ENCODE assay signal across 31 cellular contexts in the genomic region with DNA sequence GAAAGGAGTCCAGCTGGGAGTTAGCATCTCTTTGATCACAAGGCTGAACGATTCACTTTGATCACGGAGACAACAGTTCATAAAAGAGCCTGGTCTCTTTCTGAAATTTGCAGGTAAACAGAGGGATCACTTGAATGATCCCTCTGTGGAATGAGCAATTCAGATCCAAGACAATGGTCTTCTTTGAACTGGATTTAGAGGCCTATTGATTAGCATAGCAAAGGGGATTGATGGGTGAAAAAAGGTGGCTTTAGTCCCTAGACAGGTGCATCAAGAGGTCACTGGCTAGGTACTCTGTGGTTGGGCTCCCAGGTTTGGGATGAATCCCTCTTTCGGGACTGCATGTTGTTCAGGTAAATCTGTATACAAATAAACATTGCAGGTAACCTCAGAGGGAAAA.
"Had no signal": no experiment of that assay in that cellular context is flagged by ENCODE, and none has a peak within 500 bp of the region (broad histone marks: within the 10 kb centered on the region; RNA-seq: fewer than 3 reads in every experiment).

No MANE protein-coding gene starts in this region.

- H3K27me3 ChIP-seq: ascending aorta, body of pancreas, Peyer's patch, SJSA1 had no signal

- DNase-seq: activated CD4-positive, alpha-beta T cell treated with anti-CD3 and anti-CD28 coated beads for 48 hours; activated CD4-positive, alpha-beta T cell treated with anti-CD3 and anti-CD28 coated beads, Interleukin-2, amount 50 U/mL, for 48 hours; activated CD4-positive, CD25-positive, alpha-beta regulatory T cell treated with anti-CD3 and anti-CD28 coated beads, Interleukin-2, amount 50 U/mL, for 72 hours; activated CD8-positive, alpha-beta memory T cell treated with anti-CD3 and anti-CD28 coated beads, Interleukin-2, amount 10 ng/mL, durations not matched to agents 7 days and 5 days; activated effector memory CD4-positive, alpha-beta T cell treated with Interleukin-2 at 50 U/mL for 16 hours; activated naive CD4-positive, alpha-beta T cell treated with Interleukin-2 at 50 U/mL for 16 hours; activated naive CD8-positive, alpha-beta T cell treated with anti-CD3 and anti-CD28 coated beads, Interleukin-2, amount 50 U/mL, for 24 hours; activated T-cell treated with anti-CD3 and anti-CD28 coated beads, Interleukin-2, amount 50 U/mL, for 24 hours; amniotic stem cell; body of pancreas; central memory CD4-positive, alpha-beta T cell; MV-4-11; NCI-H1092 treated with DMSO at 0.1 percent for 48 hours; NCI-H1417 treated with DMSO at 0.1 percent for 48 hours; NCI-H1694; NCI-H2029 treated with DMSO at 0.1 percent for 48 hours; NCI-H345; NCI-H510A; NCI-H526 treated with DMSO at 0.1 percent for 48 hours; NCI-H82; NK-92 treated with Interleukin-12 subunit alpha and Interleukin-12 subunit beta, amount 100 ng/mL, for 24 hours; Peyer's patch; Right ventricle myocardium superior; SW 1271 had no signal

- H3K27me3 Mint-ChIP-seq: activated CD8-positive, alpha-beta memory T cell treated with anti-CD3 and anti-CD28 coated beads, Interleukin-2, amount 10 ng/mL, durations not matched to agents 7 days and 5 days; activated naive CD8-positive, alpha-beta T cell treated with anti-CD3 and anti-CD28 coated beads, Interleukin-2, amount 50 U/mL, for 24 hours; activated T-cell treated with anti-CD3 and anti-CD28 coated beads, Interleukin-2, amount 50 U/mL, for 24 hours had no signal

- H3K27ac ChIP-seq: ascending aorta, body of pancreas, Peyer's patch, RWPE1, SJSA1 had no signal

- ATAC-seq: activated CD8-positive, alpha-beta memory T cell treated with anti-CD3 and anti-CD28 coated beads, Interleukin-2, amount 10 ng/mL, durations not matched to agents 7 days and 5 days; activated naive CD4-positive, alpha-beta T cell treated with anti-CD3 and anti-CD28 coated beads, Interleukin-2, amount 50 U/mL, for 72 hours; activated naive CD8-positive, alpha-beta T cell treated with anti-CD3 and anti-CD28 coated beads, Interleukin-2, amount 50 U/mL, for 24 hours; body of pancreas; SK-N-SH treated with all-trans-retinoic acid at 6 μM for 48 hours had no signal

- H3K4me1 Mint-ChIP-seq: activated CD8-positive, alpha-beta memory T cell treated with anti-CD3 and anti-CD28 coated beads, Interleukin-2, amount 10 ng/mL, durations not matched to agents 7 days and 5 days; activated naive CD8-positive, alpha-beta T cell treated with anti-CD3 and anti-CD28 coated beads, Interleukin-2, amount 50 U/mL, for 24 hours had no signal

- H3K4me3 ChIP-seq: ascending aorta, body of pancreas, Peyer's patch, SJSA1 had no signal

- H3K4me3 Mint-ChIP-seq: activated CD8-positive, alpha-beta memory T cell treated with anti-CD3 and anti-CD28 coated beads, Interleukin-2, amount 10 ng/mL, durations not matched to agents 7 days and 5 days; activated naive CD8-positive, alpha-beta T cell treated with anti-CD3 and anti-CD28 coated beads, Interleukin-2, amount 50 U/mL, for 24 hours; activated T-cell treated with anti-CD3 and anti-CD28 coated beads, Interleukin-2, amount 50 U/mL, for 24 hours; activated T-helper 1 cell treated with anti-CD3 and anti-CD28 coated beads, Interleukin-12 subunit alpha, Interleukin-12 subunit beta, Interleukin-2, Interleukin-4 antibody, amounts not matched to agents 30 ng/mL and 10 ng/mL and 1 ng/mL, durations not matched to agents 14 hours and 24 hours and 36 hours; T-helper 1 cell treated with Interleukin-12 subunit alpha and Interleukin-12 subunit beta and Interleukin-4 antibody, amounts not matched to agents 30 μg/mL and 1 μg/mL, for 36 hours had no signal

- H3K4me1 ChIP-seq: ascending aorta, Peyer's patch, SJSA1 had no signal

- H3K36me3 Mint-ChIP-seq: activated CD8-positive, alpha-beta memory T cell treated with anti-CD3 and anti-CD28 coated beads, Interleukin-2, amount 10 ng/mL, durations not matched to agents 7 days and 5 days; activated naive CD4-positive, alpha-beta T cell treated with anti-CD3 and anti-CD28 coated beads, Interleukin-2, amount 50 U/mL, for 72 hours had no signal

- H3K36me3 ChIP-seq: ascending aorta, Peyer's patch, SJSA1 had no signal

- H3K27ac Mint-ChIP-seq: activated CD8-positive, alpha-beta memory T cell treated with anti-CD3 and anti-CD28 coated beads, Interleukin-2, amount 10 ng/mL, durations not matched to agents 7 days and 5 days; activated naive CD4-positive, alpha-beta T cell treated with anti-CD3 and anti-CD28 coated beads, Interleukin-2, amount 50 U/mL, for 72 hours; activated naive CD8-positive, alpha-beta T cell treated with anti-CD3 and anti-CD28 coated beads, Interleukin-2, amount 50 U/mL, for 24 hours; activated T-cell treated with anti-CD3 and anti-CD28 coated beads, Interleukin-2, amount 50 U/mL, for 24 hours; activated T-helper 1 cell treated with anti-CD3 and anti-CD28 coated beads, Interleukin-12 subunit alpha, Interleukin-12 subunit beta, Interleukin-2, Interleukin-4 antibody, amounts not matched to agents 30 ng/mL and 10 ng/mL and 1 ng/mL, durations not matched to agents 14 hours and 24 hours and 36 hours; T-helper 1 cell treated with Interleukin-12 subunit alpha and Interleukin-12 subunit beta and Interleukin-4 antibody, amounts not matched to agents 30 μg/mL and 1 μg/mL, for 36 hours had no signal

- H3K9me3 ChIP-seq: ascending aorta, body of pancreas, Peyer's patch, SJSA1 had no signal

- H3K9me3 Mint-ChIP-seq: activated naive CD4-positive, alpha-beta T cell treated with anti-CD3 and anti-CD28 coated beads, Interleukin-2, amount 50 U/mL, for 72 hours; activated naive CD8-positive, alpha-beta T cell treated with anti-CD3 and anti-CD28 coated beads, Interleukin-2, amount 50 U/mL, for 24 hours; activated T-helper 1 cell treated with anti-CD3 and anti-CD28 coated beads, Interleukin-12 subunit alpha, Interleukin-12 subunit beta, Interleukin-2, Interleukin-4 antibody, amounts not matched to agents 30 ng/mL and 10 ng/mL and 1 ng/mL, durations not matched to agents 14 hours and 24 hours and 36 hours; T-helper 1 cell treated with Interleukin-12 subunit alpha and Interleukin-12 subunit beta and Interleukin-4 antibody, amounts not matched to agents 30 μg/mL and 1 μg/mL, for 36 hours had no signal
